Comparison of ENCODE assay signal across 9 cellular contexts in the genomic region with DNA sequence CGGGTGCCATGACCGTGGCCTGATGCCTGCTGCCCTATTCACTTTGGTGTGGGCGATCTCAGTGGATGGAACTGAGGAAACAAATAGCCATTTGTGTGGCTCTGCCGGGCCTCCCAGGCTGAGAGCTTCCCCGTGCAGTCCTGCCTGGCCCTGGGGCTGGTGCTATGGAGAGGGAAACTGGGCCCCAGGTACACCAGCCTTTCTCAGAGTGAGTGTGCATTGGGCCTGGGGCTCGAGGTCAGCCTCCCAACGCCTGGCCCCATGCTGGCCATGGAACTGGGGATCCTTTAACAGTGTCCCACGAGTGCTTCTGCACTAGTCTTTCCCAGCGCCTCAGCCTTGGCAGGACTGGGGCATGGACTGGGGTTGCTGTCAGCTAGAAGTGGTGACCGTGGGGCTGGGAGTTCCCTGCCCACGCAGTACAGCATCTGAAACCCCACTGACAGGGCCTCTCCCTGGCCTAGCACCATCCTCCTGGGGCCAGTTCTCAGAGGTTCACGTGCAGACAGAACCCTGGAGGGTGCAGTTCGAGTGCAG. TPM values are rescaled to one million over a fixed set of nuclear protein-coding genes. Genes with fewer than 3 reads are reported as not detected.
DNase-seq lines count a peak whose midpoint lies in the region; TF ChIP-seq lines count a peak whose summit lies in the region.
"Had no signal": no experiment of that assay in that cellular context is flagged by ENCODE, and none has a peak within 500 bp of the region (broad histone marks: within the 10 kb centered on the region; RNA-seq: fewer than 3 reads in every experiment).

No MANE protein-coding gene starts in this region.

- TF ChIP-seq CTCF in tibial nerve (IDR thresholded peaks at IDR 0.05), result no peak

- H3K36me3 ChIP-seq in tibial nerve, result peaks cover 0 to 33% (median 12%) of the 10 kb centered on the region in 3 donors

- peak overlapping the region; percentile 51 for H3K4me3 Mint-ChIP-seq in activated naive CD8-positive, alpha-beta T cell
- no peak overlapping the region for H3K4me3 Mint-ChIP-seq in activated naive CD8-positive, alpha-beta T cell treated with anti-CD3 and anti-CD28 coated beads for 36 hours

- peak overlapping the region; percentile 78 for H3K27ac Mint-ChIP-seq in activated naive CD8-positive, alpha-beta T cell
- no peak overlapping the region for H3K27ac Mint-ChIP-seq in activated naive CD8-positive, alpha-beta T cell treated with anti-CD3 and anti-CD28 coated beads for 36 hours

- H3K4me1 Mint-ChIP-seq in activated naive CD8-positive, alpha-beta T cell (ENCODE audit: low read depth), result peaks cover 77% of the 10 kb centered on the region
- peaks cover 70% of the 10 kb centered on the region for H3K4me1 Mint-ChIP-seq in activated naive CD8-positive, alpha-beta T cell treated with anti-CD3 and anti-CD28 coated beads for 36 hours

- peak overlapping the region; percentile 32 to 91 (median 78) for H3K27ac ChIP-seq in tibial nerve

- H3K4me1 ChIP-seq in tibial nerve, result peaks cover 0 to 99% (median 72%) of the 10 kb centered on the region in 4 donors

- no peaks in the 10 kb centered on the region for H3K9me3 ChIP-seq in tibial nerve

- peaks cover 11% of the 10 kb centered on the region for H3K36me3 Mint-ChIP-seq in activated naive CD8-positive, alpha-beta T cell
- H3K36me3 Mint-ChIP-seq in activated naive CD8-positive, alpha-beta T cell treated with anti-CD3 and anti-CD28 coated beads for 36 hours, result peaks cover 32% of the 10 kb centered on the region

- 36 to 52% methylated on average over 5 to 13 of the region's 13 CpGs for WGBS in tibial nerve, 2 donors

- H3K27me3 ChIP-seq in tibial nerve, result no peaks in the 10 kb centered on the region

- no peak overlapping the region for H3K4me3 ChIP-seq in tibial nerve

- no peaks in the 10 kb centered on the region for H3K27me3 Mint-ChIP-seq in activated naive CD8-positive, alpha-beta T cell
- no peaks in the 10 kb centered on the region for H3K27me3 Mint-ChIP-seq in activated naive CD8-positive, alpha-beta T cell treated with anti-CD3 and anti-CD28 coated beads for 36 hours

- H3K9me3 Mint-ChIP-seq in activated naive CD8-positive, alpha-beta T cell (ENCODE audit: low read depth), result peaks cover 3% of the 10 kb centered on the region
- peaks cover 5% of the 10 kb centered on the region for H3K9me3 Mint-ChIP-seq in activated naive CD8-positive, alpha-beta T cell treated with anti-CD3 and anti-CD28 coated beads for 36 hours

- peak in 1 of 2 donors; percentile 65 for TF ChIP-seq EP300 in tibial nerve (IDR thresholded peaks at IDR 0.05)

- TF ChIP-seq POLR2A in tibial nerve (IDR thresholded peaks at IDR 0.05), result no peak

- DNase-seq in activated naive CD8-positive, alpha-beta T cell treated with anti-CD3 and anti-CD28 coated beads for 36 hours, result no peak
- DNase-seq in anterior cingulate cortex (lab: John Stamatoyannopoulos, UW) (peak in 44 of 58 donors; percentile 23 to 85 (median 62)), midbrain (lab: John Stamatoyannopoulos, UW) (peak; percentile 80), tibial nerve (ENCODE audit: low spot score in 2 of 2) (no peak), GM19238 (ENCODE audit: insufficient read length, low spot score) (no peak), NOMO-1 treated with DMSO at 0.1 percent for 48 hours (lab: John Stamatoyannopoulos, UW; ENCODE audit: unreplicated experiment) (no peak)
- no peak for DNase-seq in activated CD4-positive, CD25-positive, alpha-beta regulatory T cell (lab: John Stamatoyannopoulos, UW)
- DNase-seq: T-helper 1 cell had no signal

RNA-seq across cellular contexts. Expression of gene PLEKHF1, which starts 10.5 kb away (rescaled TPM):
- total RNA-seq in activated naive CD8-positive, alpha-beta T cell treated with anti-CD3 and anti-CD28 coated beads for 36 hours, result 10 to 100 TPM; 21.7 to 22.2 TPM
- total RNA-seq in tibial nerve, result 100 to 1,000 TPM in 2 of 4 donors, 10 to 100 TPM in 2; 52.2 to 119 (median 89.0) TPM

RNA-seq across cellular contexts. Expression of gene C19orf12, which starts 39.3 kb away (rescaled TPM):
- 10 to 100 TPM; 30.9 to 32.3 TPM for total RNA-seq in activated naive CD8-positive, alpha-beta T cell treated with anti-CD3 and anti-CD28 coated beads for 36 hours
- 10 to 100 TPM; 52.5 to 71.6 (median 56.7) TPM for total RNA-seq in tibial nerve

Comparison
In these comparisons a context has a peak if more than half of its experiments do, and no peak if none do; other contexts are left out.
1. DNase-seq: peak in anterior cingulate cortex (44 of 58) and midbrain (single experiment); none in activated naive CD8-positive, alpha-beta T cell treated with anti-CD3 and anti-CD28 coated beads for 36 hours (single experiment), tibial nerve (0 of 2), GM19238 (single experiment), activated CD4-positive, CD25-positive, alpha-beta regulatory T cell (0 of 4) and NOMO-1 treated with DMSO at 0.1 percent for 48 hours (single experiment).